ENCODE assay signal across 18 cellular contexts in the genomic region with DNA sequence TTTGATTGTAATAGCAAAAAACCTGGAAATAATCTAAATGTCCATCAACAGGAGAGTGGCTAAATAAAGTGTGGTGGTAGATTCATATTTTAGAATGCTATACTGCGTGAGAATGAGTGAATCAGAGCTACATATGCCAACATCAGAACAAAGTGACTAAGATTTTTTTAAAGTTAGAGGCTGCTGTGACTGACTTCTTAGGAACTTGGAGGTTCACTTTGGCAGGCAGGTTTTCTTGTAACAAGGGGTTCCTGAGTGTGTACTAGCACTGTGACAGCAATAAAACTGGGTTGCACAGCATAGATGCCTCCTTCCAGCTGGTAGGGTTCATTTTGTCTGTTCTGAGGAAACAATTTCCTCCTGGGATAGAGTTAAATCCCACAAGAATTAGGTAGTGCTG.
"Had no signal": no experiment of that assay in that cellular context is flagged by ENCODE, and none has a peak within 500 bp of the region (broad histone marks: within the 10 kb centered on the region; RNA-seq: fewer than 3 reads in every experiment).

No MANE protein-coding gene starts in this region.

- H3K9ac ChIP-seq: neural progenitor cell had no signal

- ATAC-seq: heart right ventricle; left lobe of liver; lower lobe of right lung; natural killer cell treated with Interleukin-12 subunit alpha and Interleukin-12 subunit beta and Interleukin-15 and Interleukin-18, amount 100 ng/mL, for 72 hours; right cardiac atrium; upper lobe of right lung had no signal

- DNase-seq: esophagus squamous epithelium; heart right ventricle; islet precursor cell; lower lobe of right lung; midbrain; nucleus accumbens; ovary; stimulated activated CD4-positive, alpha-beta T cell treated with anti-CD3 and anti-CD28 coated beads, Interleukin-2, amount 100 ng/mL, for 48 hours; stimulated activated naive CD4-positive, alpha-beta T cell treated with Interleukin-2 at 50 U/mL for 16 hours; thyroid gland; upper lobe of right lung had no signal

- H3K4me3 ChIP-seq: esophagus squamous epithelium, heart right ventricle, lower lobe of right lung, neural progenitor cell, ovary, smooth muscle cell, suprapubic skin, thyroid gland, upper lobe of right lung, vagina had no signal

- H3K4me2 ChIP-seq: neural progenitor cell, smooth muscle cell had no signal

- H3K27me3 ChIP-seq: esophagus squamous epithelium, heart right ventricle, neural progenitor cell, ovary, suprapubic skin, thyroid gland, upper lobe of right lung, vagina had no signal

- H3K9me3 ChIP-seq: esophagus squamous epithelium, heart right ventricle, lower lobe of right lung, ovary, suprapubic skin, thyroid gland, upper lobe of right lung, vagina had no signal

- H3K27ac ChIP-seq: esophagus squamous epithelium, lower lobe of right lung, neural progenitor cell, ovary, suprapubic skin, thyroid gland, upper lobe of right lung, vagina had no signal

- H3K36me3 ChIP-seq: esophagus squamous epithelium, lower lobe of right lung, neural progenitor cell, ovary, suprapubic skin, thyroid gland, upper lobe of right lung, vagina had no signal

- H2AFZ ChIP-seq: neural progenitor cell had no signal

- H3K4me1 ChIP-seq: esophagus squamous epithelium, lower lobe of right lung, neural progenitor cell, suprapubic skin, upper lobe of right lung, vagina had no signal
